ENCODE assay signal across 16 cellular contexts in the genomic region with DNA sequence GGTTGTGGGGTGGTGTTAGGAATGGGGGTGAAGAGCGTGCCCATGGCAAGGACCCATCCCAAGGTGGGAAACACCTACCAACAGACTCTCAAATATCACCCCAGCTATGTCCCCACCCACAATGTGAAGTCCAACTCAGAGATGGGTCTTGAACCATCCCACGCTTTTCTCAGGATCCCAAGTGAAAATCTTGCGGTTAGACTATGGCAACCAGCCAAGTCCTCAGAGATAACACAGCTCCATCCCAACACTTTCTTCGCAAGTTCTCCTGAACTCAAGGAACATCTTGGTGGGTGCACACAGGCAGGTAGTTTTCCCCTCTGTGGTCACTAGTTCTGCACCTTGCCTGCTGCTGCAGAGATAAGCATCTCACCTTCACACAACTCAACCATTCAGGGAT.
A peak's percentile ranks its signal among the peaks of the same experiment; 100 is the strongest.
DNase-seq lines count a peak whose midpoint lies in the region; ATAC-seq and TF ChIP-seq lines count a peak whose summit lies in the region.
"Had no signal": no experiment of that assay in that cellular context is flagged by ENCODE, and none has a peak within 500 bp of the region (broad histone marks: within the 10 kb centered on the region; RNA-seq: fewer than 3 reads in every experiment).

No MANE protein-coding gene starts in this region.

- TF ChIP-seq CTCF in right atrium auricular region (IDR thresholded peaks at IDR 0.05) (no peak), heart left ventricle (IDR thresholded peaks at IDR 0.05) (no peak), thyroid gland (IDR thresholded peaks at IDR 0.05) (no peak), left lung (IDR thresholded peaks at IDR 0.05) (no peak)

- TF ChIP-seq POLR2A in heart left ventricle (IDR thresholded peaks at IDR 0.05) (no peak), thyroid gland (IDR thresholded peaks at IDR 0.05) (no peak)

- peak; percentile 23 for DNase-seq in right atrium auricular region (ENCODE audit: low spot score)
- DNase-seq in heart left ventricle = no peak
- DNase-seq in islet precursor cell = peak; percentile 35
- DNase-seq in thyroid gland = no peak
- no peak for DNase-seq in left lung
- DNase-seq: C1 segment of cervical spinal cord; Calu3; CD4-positive, alpha-beta memory T cell; COR-L47; DMS53; DMS79 treated with DMSO at 0.1 percent for 48 hours; GF-D8; GM23248; H7; HCEC 1CT had no signal

- ATAC-seq in heart left ventricle (no peak), HG03565 (IDR thresholded peaks at IDR 0.05; ENCODE audit: unreplicated experiment) (no peak), left lung (no peak)

- H3K4me3 ChIP-seq in right atrium auricular region (no peak overlapping the region), heart left ventricle (no peak overlapping the region), thyroid gland (replicated peaks in 1 of 3) (no peak overlapping the region), left lung (no peak overlapping the region)
- H3K4me3 ChIP-seq: GM23248 had no signal

- H3K9me3 ChIP-seq in right atrium auricular region = no peaks in the 10 kb centered on the region
- H3K9me3 ChIP-seq in heart left ventricle = peaks cover 0 to 10% (median 0%) of the 10 kb centered on the region in 12 donors
- H3K9me3 ChIP-seq in thyroid gland = no peaks in the 10 kb centered on the region
- no peaks in the 10 kb centered on the region for H3K9me3 ChIP-seq in left lung

- H3K27me3 ChIP-seq in right atrium auricular region = no peaks in the 10 kb centered on the region
- H3K27me3 ChIP-seq in heart left ventricle = no peaks in the 10 kb centered on the region
- no peaks in the 10 kb centered on the region for H3K27me3 ChIP-seq in thyroid gland
- no peaks in the 10 kb centered on the region for H3K27me3 ChIP-seq in left lung

- intact Hi-C loops in heart left ventricle (cut with DNase I) = no loop called here
- intact Hi-C loops in thyroid gland (cut with DNase I) = no loop called here
- intact Hi-C loops in left lung (cut with DNase I) = no loop called here

- WGBS in heart left ventricle, 4 donors = 65 to 81% (median 80%) methylated on average over 4 of the region's 4 CpGs
- WGBS in thyroid gland, 2 donors = 86 to 92% methylated on average over 4 of the region's 4 CpGs

- no peaks in the 10 kb centered on the region for H3K4me1 ChIP-seq in right atrium auricular region
- no peaks in the 10 kb centered on the region for H3K4me1 ChIP-seq in heart left ventricle
- peaks cover 22 to 26% of the 10 kb centered on the region in 2 donors for H3K4me1 ChIP-seq in thyroid gland
- no peaks in the 10 kb centered on the region for H3K4me1 ChIP-seq in left lung

- H3K36me3 ChIP-seq in right atrium auricular region = no peaks in the 10 kb centered on the region
- no peaks in the 10 kb centered on the region for H3K36me3 ChIP-seq in heart left ventricle
- H3K36me3 ChIP-seq in thyroid gland = no peaks in the 10 kb centered on the region
- no peaks in the 10 kb centered on the region for H3K36me3 ChIP-seq in left lung

- H3K27ac ChIP-seq in right atrium auricular region (no peak overlapping the region), heart left ventricle (no peak overlapping the region), thyroid gland (peak overlapping the region; percentile 72 to 86 (median 82)), left lung (no peak overlapping the region)
- H3K27ac ChIP-seq: GM23248 had no signal

Comparison
In these comparisons a context has a peak if more than half of its experiments do, and no peak if none do; other contexts are left out.
1. DNase-seq: peak in right atrium auricular region (single experiment) and islet precursor cell (single experiment); none in heart left ventricle (0 of 5), thyroid gland (0 of 2) and left lung (0 of 2).
2. H3K27ac ChIP-seq: peak in thyroid gland (3 of 3); none in right atrium auricular region (0 of 2), heart left ventricle (0 of 12) and left lung (0 of 2).